Comparison of ENCODE assay signal across 9 cellular contexts in the genomic region with DNA sequence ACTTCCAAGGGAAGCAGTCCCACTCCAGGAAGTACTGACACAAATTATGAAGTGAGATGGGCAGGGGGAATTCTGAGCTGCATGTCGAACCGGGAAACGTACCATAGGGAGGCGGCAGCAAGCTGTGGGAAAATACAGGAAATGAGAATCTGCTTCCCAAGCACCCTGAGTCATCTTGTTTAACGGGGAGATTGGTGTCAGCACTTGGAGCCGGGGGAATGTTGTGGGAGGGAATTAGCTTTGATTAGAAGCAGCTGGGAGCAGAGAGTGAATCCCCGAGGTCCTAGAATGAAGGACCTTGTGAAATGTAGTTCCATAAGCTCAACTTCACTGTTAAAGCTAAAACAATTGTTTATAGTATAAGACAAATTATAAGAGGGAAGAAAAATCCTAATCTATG.
DNase-seq lines count a peak whose midpoint lies in the region; ATAC-seq and TF ChIP-seq lines count a peak whose summit lies in the region.
"Had no signal": no experiment of that assay in that cellular context is flagged by ENCODE, and none has a peak within 500 bp of the region (broad histone marks: within the 10 kb centered on the region; RNA-seq: fewer than 3 reads in every experiment).

No MANE protein-coding gene starts in this region.

- no peak overlapping the region for H3K4me3 ChIP-seq in right atrium auricular region
- no peak overlapping the region for H3K4me3 ChIP-seq in right lobe of liver
- no peak overlapping the region for H3K4me3 ChIP-seq in aorta (ENCODE audit: low read length in 2 of 2)
- H3K4me3 ChIP-seq: Peyer's patch had no signal

- H3K27me3 ChIP-seq in right atrium auricular region, result no peaks in the 10 kb centered on the region
- H3K27me3 ChIP-seq in right lobe of liver, result no peaks in the 10 kb centered on the region
- no peaks in the 10 kb centered on the region for H3K27me3 ChIP-seq in aorta (ENCODE audit: control insufficient read depth in 1 of 2, insufficient read depth in 2 of 2, low read length in 1 of 2)
- H3K27me3 ChIP-seq: Peyer's patch had no signal

- WGBS in right lobe of liver (ENCODE audit: insufficient coverage, low coverage, low lambda C conversion rate, missing lambda C conversion rate), result 38% methylated on average over 7 of the region's 7 CpGs
- WGBS in aorta, 2 donors, result 4 to 16% methylated on average over 7 of the region's 7 CpGs

- H3K27me3 Mint-ChIP-seq in endothelial cell (ENCODE audit: unreplicated experiment), result peaks cover 5% of the 10 kb centered on the region

- H3K9me3 Mint-ChIP-seq in endothelial cell (ENCODE audit: unreplicated experiment), result no peaks in the 10 kb centered on the region

- H3K27ac ChIP-seq in right atrium auricular region (peak overlapping the region in 1 of 2 donors; percentile 9), right lobe of liver (no peak overlapping the region), aorta (ENCODE audit: low read depth in 1 of 2, low read length in 2 of 2) (no peak overlapping the region)

- no peak for TF ChIP-seq POLR2A in right lobe of liver (IDR thresholded peaks at IDR 0.05)

- intact Hi-C loops in Right ventricle myocardium superior (cut with DNase I), result no loop called here
- intact Hi-C loops in right lobe of liver (cut with DNase I), result no loop called here
- intact Hi-C loops in aorta (cut with DNase I), result no loop called here

- peak overlapping the region; percentile 89 for H3K27ac Mint-ChIP-seq in endothelial cell (ENCODE audit: unreplicated experiment)

- H3K4me3 Mint-ChIP-seq in endothelial cell (ENCODE audit: unreplicated experiment), result no peak overlapping the region

- H3K4me1 ChIP-seq in right atrium auricular region (peaks cover 0 to 9% of the 10 kb centered on the region in 2 donors), right lobe of liver (no peaks in the 10 kb centered on the region), aorta (ENCODE audit: control insufficient read depth in 1 of 2, insufficient read depth in 2 of 2, low read length in 2 of 2) (no peaks in the 10 kb centered on the region)
- H3K4me1 ChIP-seq: Peyer's patch had no signal

- TF ChIP-seq CTCF in right atrium auricular region (IDR thresholded peaks at IDR 0.05), result no peak
- TF ChIP-seq CTCF in endothelial cell (IDR thresholded peaks at IDR 0.05; ENCODE audit: unreplicated experiment), result no peak
- TF ChIP-seq CTCF in right lobe of liver (IDR thresholded peaks at IDR 0.05), result no peak

- ATAC-seq in Right ventricle myocardium superior (ENCODE audit: poor library complexity) (peak; percentile 93), right lobe of liver (peak; percentile 41 to 84 (median 65)), aorta (ENCODE audit: low FRiP score) (peak; percentile 70), HG02763 (IDR thresholded peaks at IDR 0.05; ENCODE audit: unreplicated experiment) (no peak)

- H3K36me3 ChIP-seq in right atrium auricular region, result no peaks in the 10 kb centered on the region
- no peaks in the 10 kb centered on the region for H3K36me3 ChIP-seq in right lobe of liver
- no peaks in the 10 kb centered on the region for H3K36me3 ChIP-seq in aorta (ENCODE audit: control insufficient read depth in 1 of 2, insufficient read depth in 2 of 2, low read length in 1 of 2)
- H3K36me3 ChIP-seq: Peyer's patch had no signal

- no peaks in the 10 kb centered on the region for H3K36me3 Mint-ChIP-seq in endothelial cell (ENCODE audit: low read depth, unreplicated experiment)

- H3K9me3 ChIP-seq in right atrium auricular region (no peaks in the 10 kb centered on the region), right lobe of liver (no peaks in the 10 kb centered on the region), aorta (ENCODE audit: control insufficient read depth, low read length) (no peaks in the 10 kb centered on the region)
- H3K9me3 ChIP-seq: Peyer's patch had no signal

- DNase-seq in Right ventricle myocardium superior (no peak), right atrium auricular region (ENCODE audit: low spot score) (no peak), endothelial cell (ENCODE audit: low spot score) (peak; percentile 24), right lobe of liver (no peak), aorta (no peak), NCI-H187 (lab: John Stamatoyannopoulos, UW) (no peak)
- DNase-seq in stimulated activated CD4-positive, alpha-beta T cell treated with anti-CD3 and anti-CD28 coated beads, Interleukin-2, amount 100 ng/mL, for 24 hours, result no peak

- peaks cover 55% of the 10 kb centered on the region for H3K4me1 Mint-ChIP-seq in endothelial cell (ENCODE audit: unreplicated experiment)
